In the genomic region with DNA sequence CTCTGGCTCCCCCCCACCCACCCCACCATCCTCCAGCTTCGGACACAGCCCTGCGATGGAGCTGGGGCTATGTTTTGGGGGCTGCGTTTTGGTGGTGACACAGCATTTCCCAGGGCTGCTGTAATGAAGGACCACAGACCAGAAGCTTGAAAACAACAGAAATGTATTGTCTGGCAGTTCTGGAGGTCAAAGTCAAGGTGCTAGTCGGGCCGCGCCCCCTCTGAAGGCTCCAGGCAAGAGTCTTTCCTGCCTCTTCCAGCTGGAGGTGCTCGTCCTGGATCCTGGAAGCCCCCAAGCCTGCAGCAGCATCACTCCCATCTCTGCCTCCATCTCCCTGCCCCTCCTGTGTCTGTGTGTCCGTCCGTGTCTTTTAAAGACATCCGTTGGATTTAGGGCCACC, we compare ENCODE assay signal across 1 cellular context.
TF ChIP-seq lines count a peak whose summit lies in the region.

No MANE protein-coding gene starts in this region.

TF ChIP-seq in HepG2, 621 proteins besides CTCF, POLR2A, EP300 and RAD21 (continued from another document):
- TF ChIP-seq, protein P1, sequence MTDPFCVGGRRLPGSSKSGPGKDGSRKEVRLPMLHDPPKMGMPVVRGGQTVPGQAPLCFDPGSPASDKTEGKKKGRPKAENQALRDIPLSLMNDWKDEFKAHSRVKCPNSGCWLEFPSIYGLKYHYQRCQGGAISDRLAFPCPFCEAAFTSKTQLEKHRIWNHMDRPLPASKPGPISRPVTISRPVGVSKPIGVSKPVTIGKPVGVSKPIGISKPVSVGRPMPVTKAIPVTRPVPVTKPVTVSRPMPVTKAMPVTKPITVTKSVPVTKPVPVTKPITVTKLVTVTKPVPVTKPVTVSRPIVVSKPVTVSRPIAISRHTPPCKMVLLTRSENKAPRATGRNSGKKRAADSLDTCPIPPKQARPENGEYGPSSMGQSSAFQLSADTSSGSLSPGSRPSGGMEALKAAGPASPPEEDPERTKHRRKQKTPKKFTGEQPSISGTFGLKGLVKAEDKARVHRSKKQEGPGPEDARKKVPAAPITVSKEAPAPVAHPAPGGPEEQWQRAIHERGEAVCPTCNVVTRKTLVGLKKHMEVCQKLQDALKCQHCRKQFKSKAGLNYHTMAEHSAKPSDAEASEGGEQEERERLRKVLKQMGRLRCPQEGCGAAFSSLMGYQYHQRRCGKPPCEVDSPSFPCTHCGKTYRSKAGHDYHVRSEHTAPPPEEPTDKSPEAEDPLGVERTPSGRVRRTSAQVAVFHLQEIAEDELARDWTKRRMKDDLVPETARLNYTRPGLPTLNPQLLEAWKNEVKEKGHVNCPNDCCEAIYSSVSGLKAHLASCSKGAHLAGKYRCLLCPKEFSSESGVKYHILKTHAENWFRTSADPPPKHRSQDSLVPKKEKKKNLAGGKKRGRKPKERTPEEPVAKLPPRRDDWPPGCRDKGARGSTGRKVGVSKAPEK (CRISPR knock-in tag; IDR thresholded peaks at IDR 0.05; ENCODE audit: borderline replicate concordance): no peak
- TF ChIP-seq IRF2 (CRISPR knock-in tag; IDR thresholded peaks at IDR 0.05): no peak
- TF ChIP-seq KMT2A (CRISPR knock-in tag; IDR thresholded peaks at IDR 0.05): no peak
- no peak for TF ChIP-seq ZNF615 (CRISPR knock-in tag; IDR thresholded peaks at IDR 0.05; ENCODE audit: borderline replicate concordance)
- no peak for TF ChIP-seq NONO (IDR thresholded peaks at IDR 0.05)
- no peak for TF ChIP-seq NONO (CRISPR knock-in tag; conservative IDR thresholded peaks at IDR 0.05)
- TF ChIP-seq PCBP1 (IDR thresholded peaks at IDR 0.05; ENCODE audit: borderline replicate concordance, low read depth, low read length): no peak
- TF ChIP-seq PHB2 (IDR thresholded peaks at IDR 0.05; ENCODE audit: partially characterized antibody): no peak
- no peak for TF ChIP-seq ZNF878 (CRISPR knock-in tag; IDR thresholded peaks at IDR 0.05)
- no peak for TF ChIP-seq MTA1 (CRISPR knock-in tag; IDR thresholded peaks at IDR 0.05; ENCODE audit: borderline replicate concordance)
- no peak for TF ChIP-seq JUNB (CRISPR knock-in tag; IDR thresholded peaks at IDR 0.05; ENCODE audit: borderline replicate concordance)
- TF ChIP-seq HNRNPL (IDR thresholded peaks at IDR 0.05; ENCODE audit: low read depth, low read length): no peak
- TF ChIP-seq, protein P2, sequence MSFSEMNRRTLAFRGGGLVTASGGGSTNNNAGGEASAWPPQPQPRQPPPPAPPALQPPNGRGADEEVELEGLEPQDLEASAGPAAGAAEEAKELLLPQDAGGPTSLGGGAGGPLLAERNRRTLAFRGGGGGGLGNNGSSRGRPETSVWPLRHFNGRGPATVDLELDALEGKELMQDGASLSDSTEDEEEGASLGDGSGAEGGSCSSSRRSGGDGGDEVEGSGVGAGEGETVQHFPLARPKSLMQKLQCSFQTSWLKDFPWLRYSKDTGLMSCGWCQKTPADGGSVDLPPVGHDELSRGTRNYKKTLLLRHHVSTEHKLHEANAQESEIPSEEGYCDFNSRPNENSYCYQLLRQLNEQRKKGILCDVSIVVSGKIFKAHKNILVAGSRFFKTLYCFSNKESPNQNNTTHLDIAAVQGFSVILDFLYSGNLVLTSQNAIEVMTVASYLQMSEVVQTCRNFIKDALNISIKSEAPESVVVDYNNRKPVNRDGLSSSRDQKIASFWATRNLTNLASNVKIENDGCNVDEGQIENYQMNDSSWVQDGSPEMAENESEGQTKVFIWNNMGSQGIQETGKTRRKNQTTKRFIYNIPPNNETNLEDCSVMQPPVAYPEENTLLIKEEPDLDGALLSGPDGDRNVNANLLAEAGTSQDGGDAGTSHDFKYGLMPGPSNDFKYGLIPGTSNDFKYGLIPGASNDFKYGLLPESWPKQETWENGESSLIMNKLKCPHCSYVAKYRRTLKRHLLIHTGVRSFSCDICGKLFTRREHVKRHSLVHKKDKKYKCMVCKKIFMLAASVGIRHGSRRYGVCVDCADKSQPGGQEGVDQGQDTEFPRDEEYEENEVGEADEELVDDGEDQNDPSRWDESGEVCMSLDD (CRISPR knock-in tag; IDR thresholded peaks at IDR 0.05; ENCODE audit: borderline replicate concordance): no peak
- TF ChIP-seq MEIS2 (CRISPR knock-in tag; IDR thresholded peaks at IDR 0.05): no peak
- TF ChIP-seq YY1 (IDR thresholded peaks at IDR 0.05; ENCODE audit: insufficient read depth, insufficient replicate concordance, low read depth, low read length): peak; percentile 13
- no peak for TF ChIP-seq ZNF562 (CRISPR knock-in tag; IDR thresholded peaks at IDR 0.05; ENCODE audit: borderline replicate concordance)
- no peak for TF ChIP-seq HNF4G (IDR thresholded peaks at IDR 0.05; ENCODE audit: borderline replicate concordance, low read depth, low read length)
- no peak for TF ChIP-seq HNF4G (CRISPR knock-in tag; IDR thresholded peaks at IDR 0.05; ENCODE audit: borderline replicate concordance, low read depth)
- TF ChIP-seq IRF9 (CRISPR knock-in tag; IDR thresholded peaks at IDR 0.05; ENCODE audit: borderline replicate concordance): no peak
- TF ChIP-seq ZNF709 (CRISPR knock-in tag; IDR thresholded peaks at IDR 0.05): no peak
- no peak for TF ChIP-seq THAP8 (CRISPR knock-in tag; IDR thresholded peaks at IDR 0.05; ENCODE audit: borderline replicate concordance)
- no peak for TF ChIP-seq PRMT3 (CRISPR knock-in tag; IDR thresholded peaks at IDR 0.05; ENCODE audit: borderline replicate concordance, low read depth)
- no peak for TF ChIP-seq ZNF660 (CRISPR knock-in tag; IDR thresholded peaks at IDR 0.05; ENCODE audit: borderline replicate concordance, low read depth)
- TF ChIP-seq, protein P3, sequence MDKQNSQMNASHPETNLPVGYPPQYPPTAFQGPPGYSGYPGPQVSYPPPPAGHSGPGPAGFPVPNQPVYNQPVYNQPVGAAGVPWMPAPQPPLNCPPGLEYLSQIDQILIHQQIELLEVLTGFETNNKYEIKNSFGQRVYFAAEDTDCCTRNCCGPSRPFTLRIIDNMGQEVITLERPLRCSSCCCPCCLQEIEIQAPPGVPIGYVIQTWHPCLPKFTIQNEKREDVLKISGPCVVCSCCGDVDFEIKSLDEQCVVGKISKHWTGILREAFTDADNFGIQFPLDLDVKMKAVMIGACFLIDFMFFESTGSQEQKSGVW (CRISPR knock-in tag; IDR thresholded peaks at IDR 0.05; ENCODE audit: borderline replicate concordance): no peak
- TF ChIP-seq ZNF354B (CRISPR knock-in tag; IDR thresholded peaks at IDR 0.05): no peak
- no peak for TF ChIP-seq GATAD1 (CRISPR knock-in tag; IDR thresholded peaks at IDR 0.05)
- peak; percentile 83 for TF ChIP-seq SKIL (CRISPR knock-in tag; IDR thresholded peaks at IDR 0.05; ENCODE audit: borderline replicate concordance)
- TF ChIP-seq MYC (CRISPR knock-in tag; IDR thresholded peaks at IDR 0.05; ENCODE audit: borderline replicate concordance): no peak
- peak; percentile 85; the same call in 1 of the 2 replicates for TF ChIP-seq NCOR1 (IDR thresholded peaks at IDR 0.05; ENCODE audit: borderline replicate concordance, low read length)
- no peak for TF ChIP-seq SMARCC2 (IDR thresholded peaks at IDR 0.05)
- peak; percentile 30; the same call in 1 of the 2 replicates for TF ChIP-seq NFE2L2 (IDR thresholded peaks at IDR 0.05; ENCODE audit: low read length)
- TF ChIP-seq SALL1 (CRISPR knock-in tag; IDR thresholded peaks at IDR 0.05): peak; percentile 35; the same call in 1 of the 2 replicates
- TF ChIP-seq LCORL (IDR thresholded peaks at IDR 0.05): no peak
- TF ChIP-seq LCORL (CRISPR knock-in tag; IDR thresholded peaks at IDR 0.05): no peak
- no peak for TF ChIP-seq ZNF337 (CRISPR knock-in tag; IDR thresholded peaks at IDR 0.05; ENCODE audit: borderline replicate concordance, low read depth)
- TF ChIP-seq MATR3 (CRISPR knock-in tag; IDR thresholded peaks at IDR 0.05): no peak
- peak; percentile 61 for TF ChIP-seq RXRA (CRISPR knock-in tag; IDR thresholded peaks at IDR 0.05)
- TF ChIP-seq TCF7L2 (IDR thresholded peaks at IDR 0.05; ENCODE audit: low read depth, low read length): no peak
- no peak for TF ChIP-seq ISL2 (CRISPR knock-in tag; IDR thresholded peaks at IDR 0.05)
- TF ChIP-seq, protein P4, sequence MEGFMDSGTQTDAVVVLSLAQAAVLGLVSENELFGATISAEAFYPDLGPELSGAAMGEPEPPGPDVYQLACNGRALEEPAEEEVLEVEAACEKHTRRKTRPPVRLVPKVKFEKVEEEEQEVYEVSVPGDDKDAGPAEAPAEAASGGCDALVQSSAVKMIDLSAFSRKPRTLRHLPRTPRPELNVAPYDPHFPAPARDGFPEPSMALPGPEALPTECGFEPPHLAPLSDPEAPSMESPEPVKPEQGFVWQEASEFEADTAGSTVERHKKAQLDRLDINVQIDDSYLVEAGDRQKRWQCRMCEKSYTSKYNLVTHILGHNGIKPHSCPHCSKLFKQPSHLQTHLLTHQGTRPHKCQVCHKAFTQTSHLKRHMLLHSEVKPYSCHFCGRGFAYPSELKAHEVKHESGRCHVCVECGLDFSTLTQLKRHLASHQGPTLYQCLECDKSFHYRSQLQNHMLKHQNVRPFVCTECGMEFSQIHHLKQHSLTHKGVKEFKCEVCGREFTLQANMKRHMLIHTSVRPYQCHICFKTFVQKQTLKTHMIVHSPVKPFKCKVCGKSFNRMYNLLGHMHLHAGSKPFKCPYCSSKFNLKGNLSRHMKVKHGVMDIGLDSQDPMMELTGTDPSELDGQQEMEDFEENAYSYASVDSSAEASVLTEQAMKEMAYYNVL (CRISPR knock-in tag; IDR thresholded peaks at IDR 0.05; ENCODE audit: borderline replicate concordance): no peak
- no peak for TF ChIP-seq AHR (CRISPR knock-in tag; IDR thresholded peaks at IDR 0.05)
- TF ChIP-seq, protein P5, sequence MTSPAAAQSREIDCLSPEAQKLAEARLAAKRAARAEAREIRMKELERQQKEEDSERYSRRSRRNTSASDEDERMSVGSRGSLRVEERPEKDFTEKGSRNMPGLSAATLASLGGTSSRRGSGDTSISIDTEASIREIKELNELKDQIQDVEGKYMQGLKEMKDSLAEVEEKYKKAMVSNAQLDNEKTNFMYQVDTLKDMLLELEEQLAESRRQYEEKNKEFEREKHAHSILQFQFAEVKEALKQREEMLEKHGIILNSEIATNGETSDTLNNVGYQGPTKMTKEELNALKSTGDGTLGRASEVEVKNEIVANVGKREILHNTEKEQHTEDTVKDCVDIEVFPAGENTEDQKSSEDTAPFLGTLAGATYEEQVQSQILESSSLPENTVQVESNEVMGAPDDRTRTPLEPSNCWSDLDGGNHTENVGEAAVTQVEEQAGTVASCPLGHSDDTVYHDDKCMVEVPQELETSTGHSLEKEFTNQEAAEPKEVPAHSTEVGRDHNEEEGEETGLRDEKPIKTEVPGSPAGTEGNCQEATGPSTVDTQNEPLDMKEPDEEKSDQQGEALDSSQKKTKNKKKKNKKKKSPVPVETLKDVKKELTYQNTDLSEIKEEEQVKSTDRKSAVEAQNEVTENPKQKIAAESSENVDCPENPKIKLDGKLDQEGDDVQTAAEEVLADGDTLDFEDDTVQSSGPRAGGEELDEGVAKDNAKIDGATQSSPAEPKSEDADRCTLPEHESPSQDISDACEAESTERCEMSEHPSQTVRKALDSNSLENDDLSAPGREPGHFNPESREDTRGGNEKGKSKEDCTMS (CRISPR knock-in tag; conservative IDR thresholded peaks at IDR 0.05): no peak
- no peak for TF ChIP-seq HHEX (CRISPR knock-in tag; IDR thresholded peaks at IDR 0.05)
- no peak for TF ChIP-seq TAF15 (IDR thresholded peaks at IDR 0.05; ENCODE audit: low read depth, low read length, poor library complexity, severe bottlenecking)
- TF ChIP-seq NFE2 (CRISPR knock-in tag; IDR thresholded peaks at IDR 0.05): no peak
- TF ChIP-seq RARA (CRISPR knock-in tag; IDR thresholded peaks at IDR 0.05): peak; percentile 90
- TF ChIP-seq MLLT10 (CRISPR knock-in tag; IDR thresholded peaks at IDR 0.05): no peak
- no peak for TF ChIP-seq KDM5A (IDR thresholded peaks at IDR 0.05; ENCODE audit: borderline replicate concordance, low read length)
- no peak for TF ChIP-seq NFIC (IDR thresholded peaks at IDR 0.05; ENCODE audit: low read length)
- TF ChIP-seq NRL (CRISPR knock-in tag; IDR thresholded peaks at IDR 0.05; ENCODE audit: borderline replicate concordance): no peak
- TF ChIP-seq RORA (CRISPR knock-in tag; IDR thresholded peaks at IDR 0.05): no peak
- no peak for TF ChIP-seq TARDBP (CRISPR knock-in tag; IDR thresholded peaks at IDR 0.05)
- TF ChIP-seq DPF2 (CRISPR knock-in tag; IDR thresholded peaks at IDR 0.05; ENCODE audit: borderline replicate concordance, low read depth): no peak
- TF ChIP-seq RBM22 (optimal IDR thresholded peaks at IDR 0.05; ENCODE audit: low read length): no peak
- TF ChIP-seq HMG20A (CRISPR knock-in tag; IDR thresholded peaks at IDR 0.05; ENCODE audit: borderline replicate concordance): no peak
